In the genomic region with DNA sequence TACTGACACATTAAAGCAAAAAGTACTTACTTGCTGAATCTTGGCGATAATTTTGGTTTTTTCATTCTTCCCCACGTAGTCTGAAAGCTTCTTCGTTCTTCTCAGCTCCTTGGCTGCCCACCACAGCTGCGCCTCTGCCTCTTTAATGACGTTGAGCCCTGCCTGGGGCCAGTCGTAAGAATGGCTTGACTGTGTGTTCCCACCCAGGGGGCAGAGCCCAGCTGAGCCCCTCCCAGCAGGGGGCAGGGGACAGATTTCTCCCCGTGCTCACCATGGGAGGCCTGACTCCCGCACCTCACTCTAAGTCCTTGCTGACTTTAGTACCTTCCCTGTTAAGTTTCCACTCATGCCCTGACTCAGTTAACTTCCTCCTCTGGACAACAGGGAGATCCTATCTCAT, we compare ENCODE assay signal across 21 cellular contexts.
"Had no signal": no experiment of that assay in that cellular context is flagged by ENCODE, and none has a peak within 500 bp of the region (broad histone marks: within the 10 kb centered on the region; RNA-seq: fewer than 3 reads in every experiment).

No MANE protein-coding gene starts in this region.

- H3K27ac Mint-ChIP-seq: activated naive CD8-positive, alpha-beta T cell treated with anti-CD3 and anti-CD28 coated beads for 36 hours; natural killer cell; T-helper 1 cell treated with Interleukin-12 subunit alpha and Interleukin-12 subunit beta and Interleukin-4 antibody, amounts not matched to agents 30 μg/mL and 1 μg/mL, for 36 hours had no signal

- DNase-seq: activated CD4-positive, alpha-beta T cell treated with anti-CD3 and anti-CD28 coated beads for 4 hours; activated CD4-positive, alpha-beta T cell treated with anti-CD3 and anti-CD28 coated beads, Interleukin-2, amount 50 U/mL, for 48 hours; activated CD4-positive, CD25-positive, alpha-beta regulatory T cell; activated CD8-positive, alpha-beta memory T cell treated with anti-CD3 and anti-CD28 coated beads, Interleukin-2, amount 50 U/mL, for 48 hours; activated naive CD4-positive, alpha-beta T cell treated with Interleukin-2 at 50 U/mL for 16 hours; activated naive CD8-positive, alpha-beta T cell treated with anti-CD3 and anti-CD28 coated beads for 36 hours; activated T-cell treated with anti-CD3 and anti-CD28 coated beads, Interleukin-2, amount 50 U/mL, for 48 hours; left ventricle myocardium inferior; natural killer cell; ovary; stimulated activated CD4-positive, alpha-beta T cell treated with anti-CD3 and anti-CD28 coated beads, Interleukin-4, amount 100 ng/mL, for 4 hours; stomach had no signal

- H3K36me3 ChIP-seq: ovary had no signal

- H3K9me3 Mint-ChIP-seq: activated naive CD8-positive, alpha-beta T cell treated with anti-CD3 and anti-CD28 coated beads for 36 hours; natural killer cell; T-helper 1 cell treated with Interleukin-12 subunit alpha and Interleukin-12 subunit beta and Interleukin-4 antibody, amounts not matched to agents 30 μg/mL and 1 μg/mL, for 36 hours had no signal

- H3K4me3 Mint-ChIP-seq: activated naive CD8-positive, alpha-beta T cell treated with anti-CD3 and anti-CD28 coated beads for 36 hours; natural killer cell; T-helper 1 cell treated with Interleukin-12 subunit alpha and Interleukin-12 subunit beta and Interleukin-4 antibody, amounts not matched to agents 30 μg/mL and 1 μg/mL, for 36 hours had no signal

- H3K27ac ChIP-seq: breast epithelium, coronary artery, epithelial cell of prostate, left ventricle myocardium inferior, neutrophil, ovary, prostate gland, spleen, stomach, suprapubic skin, tibial nerve had no signal

- H3K9me3 ChIP-seq: breast epithelium, left ventricle myocardium inferior, neutrophil, ovary, prostate gland, spleen, stomach, suprapubic skin, tibial nerve had no signal

- ATAC-seq: natural killer cell had no signal

- H3K27me3 ChIP-seq: breast epithelium, neutrophil, ovary, spleen, stomach, suprapubic skin, tibial nerve had no signal

- H3K4me1 ChIP-seq: breast epithelium, left ventricle myocardium inferior, prostate gland, spleen, stomach, suprapubic skin, tibial nerve had no signal

- H3K4me1 Mint-ChIP-seq: activated naive CD8-positive, alpha-beta T cell treated with anti-CD3 and anti-CD28 coated beads for 36 hours had no signal

- H3K4me3 ChIP-seq: breast epithelium, coronary artery, left ventricle myocardium inferior, ovary, prostate gland, spleen, stomach, suprapubic skin, tibial nerve had no signal

- H3K27me3 Mint-ChIP-seq: activated naive CD8-positive, alpha-beta T cell treated with anti-CD3 and anti-CD28 coated beads for 36 hours had no signal
